ENCODE assay signal across 18 cellular contexts in the genomic region with DNA sequence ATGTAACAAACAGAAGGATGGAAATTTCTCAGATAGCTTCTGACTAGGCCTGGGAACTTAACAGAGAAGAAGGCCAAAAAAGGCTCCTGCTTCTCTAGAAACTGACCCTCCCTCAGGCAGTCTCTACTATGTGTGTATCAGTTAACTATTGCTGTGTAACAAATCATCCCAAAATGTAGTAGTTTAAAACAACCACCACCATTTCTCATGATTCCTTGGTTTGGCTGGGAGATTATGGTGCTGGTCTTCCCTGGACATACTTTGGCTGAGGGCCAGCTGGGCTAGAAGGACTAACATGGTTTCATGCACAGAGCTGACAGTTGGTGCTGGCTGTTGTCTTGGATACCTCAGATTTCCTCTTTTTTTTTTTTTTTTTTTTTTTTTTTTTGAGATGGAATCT.
"Had no signal": no experiment of that assay in that cellular context is flagged by ENCODE, and none has a peak within 500 bp of the region (broad histone marks: within the 10 kb centered on the region; RNA-seq: fewer than 3 reads in every experiment).

No MANE protein-coding gene starts in this region.

- DNase-seq: effector CD4-positive, alpha-beta T cell; endodermal cell; foreskin melanocyte; head of caudate nucleus; kidney; left cardiac atrium; left ventricle myocardium inferior; lower lobe of right lung; midbrain; nucleus accumbens; small intestine; stimulated activated CD4-positive, alpha-beta T cell treated with anti-CD3 and anti-CD28 coated beads, Interleukin-2, amount 100 ng/mL, for 48 hours; stimulated activated naive CD4-positive, alpha-beta T cell treated with Interleukin-2 at 50 U/mL for 16 hours; uterus had no signal

- H3K4me1 ChIP-seq: lower lobe of right lung, uterus had no signal

- H3K36me3 ChIP-seq: left ventricle myocardium inferior, lower lobe of right lung, neural progenitor cell, ovary, right atrium auricular region, uterus had no signal

- H3K9me3 ChIP-seq: lower lobe of right lung, ovary, right atrium auricular region, uterus had no signal

- H3K27me3 ChIP-seq: hepatocyte, neural progenitor cell, ovary, right atrium auricular region, uterus had no signal

- H3K4me3 ChIP-seq: hepatocyte, left ventricle myocardium inferior, lower lobe of right lung, neural progenitor cell, ovary, right atrium auricular region, uterus had no signal

- H3K27ac ChIP-seq: lower lobe of right lung, neural progenitor cell had no signal
